ENCODE assay signal across 23 cellular contexts in the genomic region with DNA sequence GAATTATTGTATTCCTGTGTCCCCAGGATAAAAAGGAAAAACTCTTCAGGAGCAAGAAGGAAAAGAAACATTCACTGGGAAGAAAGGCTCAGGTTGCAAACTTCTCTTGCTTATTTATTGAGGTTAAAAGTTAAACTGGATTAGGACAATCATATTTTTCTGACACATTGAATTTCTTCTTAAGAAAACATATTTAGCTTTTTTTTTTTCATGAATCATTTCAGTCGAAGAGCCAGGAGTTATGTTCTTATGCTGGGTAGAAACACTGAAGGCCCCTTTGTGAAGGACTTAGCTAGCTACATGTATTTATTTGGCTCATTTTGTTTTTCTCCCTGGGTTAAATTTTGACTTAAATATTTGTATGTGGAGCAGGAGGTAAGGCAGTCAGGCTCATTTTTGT.
"Had no signal": no experiment of that assay in that cellular context is flagged by ENCODE, and none has a peak within 500 bp of the region (broad histone marks: within the 10 kb centered on the region; RNA-seq: fewer than 3 reads in every experiment).

No MANE protein-coding gene starts in this region.

- H3K4me3 Mint-ChIP-seq: activated naive CD8-positive, alpha-beta T cell treated with anti-CD3 and anti-CD28 coated beads, Interleukin-2, amount 10 ng/mL, durations not matched to agents 7 days and 5 days; nephron progenitor cell; stimulated activated naive B cell treated with anti-CD40 and anti-IgM and Interleukin-4, amounts not matched to agents 10 μg/mL and 1 μg/mL and 100 μg/mL, for 72 hours; T-helper 17 cell had no signal

- H3K36me3 ChIP-seq: brain microvascular endothelial cell, colonic mucosa, esophagus squamous epithelium, heart right ventricle, left lung, transverse colon had no signal

- H3K27ac Mint-ChIP-seq: activated naive CD8-positive, alpha-beta T cell treated with anti-CD3 and anti-CD28 coated beads, Interleukin-2, amount 10 ng/mL, durations not matched to agents 7 days and 5 days; nephron progenitor cell; stimulated activated naive B cell treated with anti-CD40 and anti-IgM and Interleukin-4, amounts not matched to agents 10 μg/mL and 1 μg/mL and 100 μg/mL, for 72 hours; T-helper 17 cell had no signal

- H3K4me1 Mint-ChIP-seq: nephron progenitor cell; stimulated activated naive B cell treated with anti-CD40 and anti-IgM and Interleukin-4, amounts not matched to agents 10 μg/mL and 1 μg/mL and 100 μg/mL, for 72 hours; T-helper 17 cell had no signal

- H3K27me3 ChIP-seq: brain microvascular endothelial cell, colonic mucosa, esophagus squamous epithelium, heart right ventricle, left lung, transverse colon had no signal

- H3K4me1 ChIP-seq: colonic mucosa, heart right ventricle, left lung, transverse colon had no signal

- H3K9me3 ChIP-seq: colonic mucosa, esophagus squamous epithelium, heart right ventricle had no signal

- DNase-seq: activated CD4-positive, alpha-beta T cell treated with anti-CD3 and anti-CD28 coated beads for 4 hours; activated CD4-positive, alpha-beta T cell treated with anti-CD3 and anti-CD28 coated beads, Interleukin-2, amount 50 U/mL, for 48 hours; activated CD4-positive, CD25-positive, alpha-beta regulatory T cell; activated naive CD4-positive, alpha-beta T cell treated with Interleukin-2 at 50 U/mL for 16 hours; activated naive CD8-positive, alpha-beta T cell treated with anti-CD3 and anti-CD28 coated beads, Interleukin-2, amount 10 ng/mL, durations not matched to agents 7 days and 5 days; activated T-cell treated with anti-CD3 and anti-CD28 coated beads, Interleukin-2, amount 50 U/mL, for 48 hours; anterior cingulate cortex; brain microvascular endothelial cell; central memory CD4-positive, alpha-beta T cell; colonic mucosa; esophagus squamous epithelium; heart right ventricle; kidney glomerular epithelial cell; left lung; nephron progenitor cell; occipital lobe; posterior cingulate gyrus; stimulated activated CD4-positive, alpha-beta T cell treated with anti-CD3 and anti-CD28 coated beads, Interleukin-2, amount 100 ng/mL, for 48 hours; stimulated activated CD8-positive, alpha-beta memory T cell treated with anti-CD3 and anti-CD28 coated beads, Interleukin-4, amount 100 ng/mL, for 48 hours; stimulated activated naive B cell treated with anti-CD40 and anti-IgM and Interleukin-4, amounts not matched to agents 10 μg/mL and 1 μg/mL and 100 μg/mL, for 72 hours; T-helper 17 cell; transverse colon had no signal

- H3K27ac ChIP-seq: brain microvascular endothelial cell, colonic mucosa, esophagus squamous epithelium, heart right ventricle, left lung, transverse colon had no signal

- H3K27me3 Mint-ChIP-seq: activated naive CD8-positive, alpha-beta T cell treated with anti-CD3 and anti-CD28 coated beads, Interleukin-2, amount 10 ng/mL, durations not matched to agents 7 days and 5 days; stimulated activated naive B cell treated with anti-CD40 and anti-IgM and Interleukin-4, amounts not matched to agents 10 μg/mL and 1 μg/mL and 100 μg/mL, for 72 hours; T-helper 17 cell had no signal

- H3K4me3 ChIP-seq: colonic mucosa, esophagus squamous epithelium, heart right ventricle, left lung, lung, transverse colon had no signal

- H3K36me3 Mint-ChIP-seq: activated naive CD8-positive, alpha-beta T cell treated with anti-CD3 and anti-CD28 coated beads, Interleukin-2, amount 10 ng/mL, durations not matched to agents 7 days and 5 days; stimulated activated naive B cell treated with anti-CD40 and anti-IgM and Interleukin-4, amounts not matched to agents 10 μg/mL and 1 μg/mL and 100 μg/mL, for 72 hours had no signal
